In genomic region chr7:101119876-101120275, GRCh38 we compare ENCODE assay signal across 21 cellular contexts. TPM values are rescaled to one million over a fixed set of nuclear protein-coding genes. Genes with fewer than 3 reads are reported as not detected.
DNase-seq lines count a peak whose midpoint lies in the region; ATAC-seq and TF ChIP-seq lines count a peak whose summit lies in the region.
"Had no signal": no experiment of that assay in that cellular context is flagged by ENCODE, and none has a peak within 500 bp of the region (broad histone marks: within the 10 kb centered on the region; RNA-seq: fewer than 3 reads in every experiment).

No MANE protein-coding gene starts in this region.

- no peak overlapping the region for H3K4me2 ChIP-seq in osteoblast (ENCODE audit: insufficient read depth, low read length)

- DNase-seq in AG04450 (ENCODE audit: low read depth, low spot score) (no peak), Panc1 (ENCODE audit: low read depth, low spot score) (no peak), coronary artery (ENCODE audit: low spot score) (peak; percentile 66), osteoblast (ENCODE audit: insufficient read length, low spot score, missing footprints) (no peak), mucosa of gallbladder (ENCODE audit: low spot score) (no peak), NCI-H526 (lab: John Stamatoyannopoulos, UW) (no peak), BE2C (no peak)
- DNase-seq: activated CD4-positive, alpha-beta memory T cell treated with anti-CD3 and anti-CD28 coated beads, Interleukin-2, amount 10 ng/mL, durations not matched to agents 7 days and 5 days; activated naive CD4-positive, alpha-beta T cell treated with anti-CD3 and anti-CD28 coated beads, Interleukin-2, amount 10 ng/mL, durations not matched to agents 7 days and 5 days; activated T-cell treated with anti-CD3 and anti-CD28 coated beads, Interleukin-2, amount 50 U/mL, for 4 hours; DND-41; naive thymus-derived CD8-positive, alpha-beta T cell; NCI-H187; psoas muscle; SHP77; spleen; WERI-Rb-1 had no signal

- peaks cover 71% of the 10 kb centered on the region for H3K4me1 ChIP-seq in Panc1 (ENCODE audit: control insufficient read depth, insufficient read depth, low read length)
- H3K4me1 ChIP-seq in osteoblast (ENCODE audit: insufficient read depth, low read length), result peaks cover 63% of the 10 kb centered on the region
- no peaks in the 10 kb centered on the region for H3K4me1 ChIP-seq in BE2C

- in situ Hi-C loops in Panc1 (cut with HindIII; ENCODE audit: low pct_unique_long_range_greater_than_20kb, low sequenced_read_pairs), result no loop called here

- ATAC-seq in Panc1, result no peak
- ATAC-seq in HG03342 (IDR thresholded peaks at IDR 0.05; ENCODE audit: unreplicated experiment), result no peak
- ATAC-seq: activated T-cell treated with anti-CD3 and anti-CD28 coated beads, Interleukin-2, amount 50 U/mL, for 4 hours; HepG2; naive thymus-derived CD8-positive, alpha-beta T cell; psoas muscle had no signal

- H3K27ac ChIP-seq in AG04450 (ENCODE audit: low read depth, low read length) (peak overlapping the region; percentile 31), Panc1 (ENCODE audit: low read length) (peak overlapping the region; percentile 81), coronary artery (peak overlapping the region; percentile 93 to 97), osteoblast (ENCODE audit: low read depth, low read length) (peak overlapping the region; percentile 98)
- H3K27ac ChIP-seq: psoas muscle, WERI-Rb-1 had no signal

- H4K20me1 ChIP-seq in osteoblast (ENCODE audit: insufficient read depth, low read length), result no peaks in the 10 kb centered on the region

- no peak overlapping the region for H2AFZ ChIP-seq in osteoblast (ENCODE audit: low read length)

- H3K36me3 ChIP-seq in Panc1 (ENCODE audit: control insufficient read depth, insufficient read depth, low read length) (no peaks in the 10 kb centered on the region), osteoblast (ENCODE audit: insufficient read depth, low read length) (no peaks in the 10 kb centered on the region), BE2C (no peaks in the 10 kb centered on the region)
- H3K36me3 ChIP-seq: spleen, WERI-Rb-1 had no signal

- no peak for TF ChIP-seq CTCF in AG04450 (IDR thresholded peaks at IDR 0.05; ENCODE audit: low read depth, low read length)
- TF ChIP-seq CTCF in Panc1 (IDR thresholded peaks at IDR 0.05), result no peak
- no peak for TF ChIP-seq CTCF in coronary artery (IDR thresholded peaks at IDR 0.05)
- no peak for TF ChIP-seq CTCF in osteoblast (IDR thresholded peaks at IDR 0.05; ENCODE audit: extremely low read depth, low read depth, low read length)
- no peak for TF ChIP-seq CTCF in BE2C (IDR thresholded peaks at IDR 0.05; ENCODE audit: low read depth, low read length)

- H3K4me3 ChIP-seq in AG04450 (ENCODE audit: low read depth, low read length) (no peak overlapping the region), Panc1 (ENCODE audit: low read depth in 2 of 2, low read length in 2 of 2) (no peak overlapping the region), coronary artery (no peak overlapping the region), osteoblast (ENCODE audit: insufficient read depth, low read length) (no peak overlapping the region), BE2C (ENCODE audit: low read depth, low read length) (no peak overlapping the region)
- H3K4me3 ChIP-seq: psoas muscle, spleen had no signal

- intact Hi-C loops in Panc1 (cut with micrococcal nuclease; ENCODE audit: unreplicated experiment), result no loop called here

- no TSS peak for BruUV-seq in Panc1 (replicated peaks; lab: Mats Ljungman, UMichigan)

- H3K9me3 ChIP-seq in AG04450 (ENCODE audit: control insufficient read depth, insufficient read depth, low read length) (no peaks in the 10 kb centered on the region), Panc1 (ENCODE audit: control insufficient read depth, insufficient read depth, low read depth, low read length) (no peaks in the 10 kb centered on the region), osteoblast (ENCODE audit: low read depth, low read length) (no peaks in the 10 kb centered on the region), BE2C (no peaks in the 10 kb centered on the region)
- H3K9me3 ChIP-seq: psoas muscle, spleen had no signal

- H3K79me2 ChIP-seq in osteoblast (ENCODE audit: insufficient read depth, low read length), result peaks cover 7% of the 10 kb centered on the region

- CTCF ChIA-PET in AG04450 (lab: Charles Lee), result interaction anchor here (0.5 to 2.6 kb wide), 3 partner anchors 19 to 125 kb away, joined by 3 to 14 read pairs (median 3); partner anchors contain the start of gene FIS1
- CTCF ChIA-PET in Panc1 (lab: Charles Lee), result interaction anchor here (0.6 to 0.7 kb wide), 2 partner anchors 23 to 124 kb away, joined by 3 to 5 read pairs; no protein-coding TSS in a partner anchor

- POLR2A ChIA-PET in AG04450 (lab: Yijun Ruan, JAX) (interaction anchor here (1.5 kb wide), 1 partner anchor 20 kb away, joined by 4 read pairs; no protein-coding TSS in a partner anchor), Panc1 (lab: Charles Lee) (interaction anchor here (0.7 to 1.3 kb wide), 2 partner anchors 8 to 19 kb away, joined by 9 to 15 read pairs; no protein-coding TSS in a partner anchor)

- no peaks in the 10 kb centered on the region for H3K27me3 ChIP-seq in AG04450 (ENCODE audit: control insufficient read depth, insufficient read depth, low read length)
- H3K27me3 ChIP-seq in Panc1 (ENCODE audit: control insufficient read depth, insufficient read depth, low read length), result no peaks in the 10 kb centered on the region
- H3K27me3 ChIP-seq in osteoblast (ENCODE audit: insufficient read depth, low read length), result no peaks in the 10 kb centered on the region
- no peaks in the 10 kb centered on the region for H3K27me3 ChIP-seq in BE2C

RNA-seq across cellular contexts. Expression of gene SERPINE1, which starts 7.0 kb away (rescaled TPM):
- polyA plus RNA-seq in AG04450 (2011; rRNA removed), result 356 and 417 TPM in 2 replicates
- polyA minus RNA-seq in AG04450 (2011; rRNA and poly(A)+ RNA removed), result 363 and 484 TPM in 2 replicates
- total RNA-seq in Panc1 (2021; ENCODE audit: unreplicated experiment), result 370 TPM
- 482 TPM for polyA plus RNA-seq in Panc1 (2012; ENCODE audit: insufficient read length)
- total RNA-seq in osteoblast, result 237 and 278 TPM in 2 replicates
- total RNA-seq in mucosa of gallbladder, result 6.6 TPM
- 2.7 TPM for polyA plus RNA-seq in BE2C (2012; ENCODE audit: insufficient read depth, insufficient read length, low read depth)
- total RNA-seq: T-helper 1 cell treated with Interleukin-12 subunit alpha and Interleukin-12 subunit beta and Interleukin-4 antibody, amounts not matched to agents 30 ng/mL and 1 ng/mL, for 36 hours had no signal
- polyA plus RNA-seq: naive thymus-derived CD8-positive, alpha-beta T cell had no signal

RNA-seq across cellular contexts. Expression of gene AP1S1, which starts 34.4 kb away (rescaled TPM):
- polyA plus RNA-seq in AG04450 (2011; rRNA removed), result 197 and 227 TPM in 2 replicates
- polyA minus RNA-seq in AG04450 (2011; rRNA and poly(A)+ RNA removed), result 93.2 and 93.4 TPM in 2 replicates
- 74.2 TPM for total RNA-seq in Panc1 (2021; ENCODE audit: unreplicated experiment)
- 152 TPM for polyA plus RNA-seq in Panc1 (2012; ENCODE audit: insufficient read length)
- 101 and 102 TPM in 2 replicates for total RNA-seq in osteoblast
- total RNA-seq in mucosa of gallbladder, result 63.9 TPM
- polyA plus RNA-seq in BE2C (2012; ENCODE audit: insufficient read depth, insufficient read length, low read depth), result 312 TPM

RNA-seq across cellular contexts. Expression of gene TRIM56, which starts 34.6 kb away (rescaled TPM):
- 4.0 and 5.3 TPM in 2 replicates for polyA plus RNA-seq in AG04450 (2011; rRNA removed)
- polyA minus RNA-seq in AG04450 (2011; rRNA and poly(A)+ RNA removed), result 9.3 and 12.8 TPM in 2 replicates
- 37.4 TPM for total RNA-seq in Panc1 (2021; ENCODE audit: unreplicated experiment)
- 31.8 TPM for polyA plus RNA-seq in Panc1 (2012; ENCODE audit: insufficient read length)
- 13.8 and 14.7 TPM in 2 replicates for total RNA-seq in osteoblast
- 57.7 TPM for total RNA-seq in mucosa of gallbladder
- polyA plus RNA-seq in BE2C (2012; ENCODE audit: insufficient read depth, insufficient read length, low read depth), result 8.9 TPM

RNA-seq across cellular contexts. Expression of gene VGF, which starts 45.5 kb away (rescaled TPM):
- 0.16 and 0.38 TPM in 2 replicates for polyA plus RNA-seq in AG04450 (2011; rRNA removed)
- 0.13 and 0.28 TPM in 2 replicates for polyA minus RNA-seq in AG04450 (2011; rRNA and poly(A)+ RNA removed)
- total RNA-seq in Panc1 (2021; ENCODE audit: unreplicated experiment) (4.4 TPM), osteoblast (0.36 TPM in 1 of 2 replicates, not detected in the other), mucosa of gallbladder (0.29 TPM)
- 10.8 TPM for polyA plus RNA-seq in Panc1 (2012; ENCODE audit: insufficient read length)
- 1,310 TPM for polyA plus RNA-seq in BE2C (2012; ENCODE audit: insufficient read depth, insufficient read length, low read depth)
- total RNA-seq: activated T-cell treated with anti-CD3 and anti-CD28 coated beads, Interleukin-2, amount 50 U/mL, for 4 hours; dermis microvascular lymphatic vessel endothelial cell; naive thymus-derived CD8-positive, alpha-beta T cell had no signal
- polyA plus RNA-seq: naive thymus-derived CD8-positive, alpha-beta T cell had no signal

Comparison
In these comparisons a context has a peak if more than half of its experiments do, and no peak if none do; other contexts are left out.
1. H3K27ac ChIP-seq: peak in every context shown above with its lines; median percentile 98 in osteoblast; 95 in coronary artery; 81 in Panc1; 31 in AG04450.
2. RNA of gene SERPINE1, which starts 7.0 kb away (total RNA-seq): 370 TPM in Panc1 (single experiment) and 237 to 278 TPM in osteoblast; 6.6 TPM in mucosa of gallbladder (single experiment); every median in the first group is over 10 times any median in the second.